In the genomic region with DNA sequence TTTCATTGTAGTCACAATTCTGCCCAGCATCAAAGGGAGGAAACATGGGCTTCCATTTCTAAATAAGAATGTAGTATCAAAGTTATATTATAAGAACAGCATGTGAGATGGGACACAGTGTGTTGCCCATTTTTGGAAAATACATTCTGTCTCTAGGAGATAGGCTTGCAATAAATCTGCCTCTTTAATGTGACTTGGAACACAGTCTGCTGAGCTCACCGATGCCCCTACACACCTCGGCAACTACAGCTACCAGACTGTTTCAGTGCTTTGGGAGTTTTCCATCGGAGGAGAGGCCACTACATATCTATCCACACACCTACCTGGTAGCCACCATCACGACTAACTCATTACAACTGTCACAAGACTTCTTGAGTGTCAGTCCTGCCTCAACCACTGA, we compare ENCODE assay signal across 18 cellular contexts. TPM values are rescaled to one million over a fixed set of nuclear protein-coding genes. Genes with fewer than 3 reads are reported as not detected.
DNase-seq lines count a peak whose midpoint lies in the region; ATAC-seq and TF ChIP-seq lines count a peak whose summit lies in the region.
"Had no signal": no experiment of that assay in that cellular context is flagged by ENCODE, and none has a peak within 500 bp of the region (broad histone marks: within the 10 kb centered on the region; RNA-seq: fewer than 3 reads in every experiment).

No MANE protein-coding gene starts in this region.

- ATAC-seq in GM21786 (IDR thresholded peaks at IDR 0.05; ENCODE audit: unreplicated experiment) = no peak
- ATAC-seq: CD8-positive, alpha-beta T cell; HCT116 had no signal

- peaks cover 4% of the 10 kb centered on the region for H3K27me3 Mint-ChIP-seq in dendritic cell treated with granulocyte-macrophage colony-stimulating factor and Interleukin-4, amounts not matched to agents 40 ng/mL and 50 ng/mL, for 4 days
- peaks cover 7% of the 10 kb centered on the region for H3K27me3 Mint-ChIP-seq in activated T-helper 1 cell treated with anti-CD3 and anti-CD28 coated beads, Interleukin-12 subunit alpha, Interleukin-12 subunit beta, Interleukin-2, Interleukin-4 antibody, amounts not matched to agents 30 ng/mL and 10 ng/mL and 1 ng/mL, durations not matched to agents 14 hours and 24 hours and 36 hours (ENCODE audit: insufficient read depth)

- H3K4me3 Mint-ChIP-seq in dendritic cell treated with granulocyte-macrophage colony-stimulating factor and Interleukin-4, amounts not matched to agents 40 ng/mL and 50 ng/mL, for 4 days = no peak overlapping the region
- no peak overlapping the region for H3K4me3 Mint-ChIP-seq in activated T-helper 1 cell treated with anti-CD3 and anti-CD28 coated beads, Interleukin-12 subunit alpha, Interleukin-12 subunit beta, Interleukin-2, Interleukin-4 antibody, amounts not matched to agents 30 ng/mL and 10 ng/mL and 1 ng/mL, durations not matched to agents 14 hours and 24 hours and 36 hours
- H3K4me3 Mint-ChIP-seq: B cell; CD8-positive, alpha-beta T cell; HFFc6 had no signal

- TF ChIP-seq EP300 in transverse colon (IDR thresholded peaks at IDR 0.05; ENCODE audit: low read depth) = no peak

- TF ChIP-seq CTCF in neutrophil (IDR thresholded peaks at IDR 0.05) (no peak), transverse colon (IDR thresholded peaks at IDR 0.05) (no peak)

- in situ Hi-C loops in transverse colon (cut with MboI; ENCODE audit: low pct_ligation_motif_present in 1 of 4, low pct_unique_long_range_greater_than_20kb in 1 of 4, low sequenced_read_pairs in 3 of 4) = no loop called here

- H3K27me3 ChIP-seq in neutrophil = no peaks in the 10 kb centered on the region
- H3K27me3 ChIP-seq in transverse colon = no peaks in the 10 kb centered on the region
- H3K27me3 ChIP-seq: BLaER1 treated with 17β-estradiol and CSF1 and Interleukin-3, amounts not matched to agents 10 nM and 100 nM had no signal

- peaks cover 70% of the 10 kb centered on the region for H3K4me1 Mint-ChIP-seq in dendritic cell treated with granulocyte-macrophage colony-stimulating factor and Interleukin-4, amounts not matched to agents 40 ng/mL and 50 ng/mL, for 4 days (ENCODE audit: low read depth)
- H3K4me1 Mint-ChIP-seq in activated T-helper 1 cell treated with anti-CD3 and anti-CD28 coated beads, Interleukin-12 subunit alpha, Interleukin-12 subunit beta, Interleukin-2, Interleukin-4 antibody, amounts not matched to agents 30 ng/mL and 10 ng/mL and 1 ng/mL, durations not matched to agents 14 hours and 24 hours and 36 hours (ENCODE audit: low read depth) = no peaks in the 10 kb centered on the region
- H3K4me1 Mint-ChIP-seq: B cell had no signal

- peaks cover 8% of the 10 kb centered on the region for H3K9me3 Mint-ChIP-seq in dendritic cell treated with granulocyte-macrophage colony-stimulating factor and Interleukin-4, amounts not matched to agents 40 ng/mL and 50 ng/mL, for 4 days
- H3K9me3 Mint-ChIP-seq in activated T-helper 1 cell treated with anti-CD3 and anti-CD28 coated beads, Interleukin-12 subunit alpha, Interleukin-12 subunit beta, Interleukin-2, Interleukin-4 antibody, amounts not matched to agents 30 ng/mL and 10 ng/mL and 1 ng/mL, durations not matched to agents 14 hours and 24 hours and 36 hours = no peaks in the 10 kb centered on the region
- H3K9me3 Mint-ChIP-seq: CD8-positive, alpha-beta T cell; HFFc6 had no signal

- no peak overlapping the region for H3K4me3 ChIP-seq in neutrophil (ENCODE audit: low read depth in 1 of 2, low read length in 1 of 2)
- H3K4me3 ChIP-seq in transverse colon = no peak overlapping the region
- H3K4me3 ChIP-seq: BLaER1 treated with 17β-estradiol and CSF1 and Interleukin-3, amounts not matched to agents 10 nM and 100 nM had no signal

- H3K27ac ChIP-seq in neutrophil = peak overlapping the region; percentile 60
- peak overlapping the region; percentile 51 to 63 (median 60) for H3K27ac ChIP-seq in transverse colon

- no peak for TF ChIP-seq POLR2A in transverse colon (IDR thresholded peaks at IDR 0.05)

- peaks cover 17 to 19% of the 10 kb centered on the region in 2 experiments for H3K4me1 ChIP-seq in neutrophil (ENCODE audit: control insufficient read depth in 1 of 2, insufficient read depth in 1 of 2, low read depth in 1 of 2, low read length in 1 of 2)
- peaks cover 5 to 18% (median 16%) of the 10 kb centered on the region in 4 donors for H3K4me1 ChIP-seq in transverse colon

- peak; percentile 10 for DNase-seq in Ammon's horn (ENCODE audit: low spot score)
- DNase-seq in transverse colon = no peak
- no peak for DNase-seq in activated T-helper 1 cell treated with anti-CD3 and anti-CD28 coated beads, Interleukin-12 subunit alpha, Interleukin-12 subunit beta, Interleukin-2, Interleukin-4 antibody, amounts not matched to agents 30 ng/mL and 10 ng/mL and 1 ng/mL, durations not matched to agents 14 hours and 24 hours and 36 hours (ENCODE audit: low spot score)
- DNase-seq in DMS114 treated with DMSO at 0.1 percent for 48 hours (lab: John Stamatoyannopoulos, UW; ENCODE audit: unreplicated experiment) = no peak
- DNase-seq: 8988T; Calu3; CD8-positive, alpha-beta T cell; DMS53; GOT3; H7; HFFc6; IMR-90 had no signal

- intact Hi-C loops in dendritic cell treated with granulocyte-macrophage colony-stimulating factor and Interleukin-4, amounts not matched to agents 40 ng/mL and 50 ng/mL, for 4 days (cut with micrococcal nuclease) = no loop called here
- intact Hi-C loops in transverse colon (cut with DNase I; ENCODE audit: low total_unique reads) = no loop called here
- intact Hi-C loops in activated T-helper 1 cell treated with anti-CD3 and anti-CD28 coated beads, Interleukin-12 subunit alpha, Interleukin-12 subunit beta, Interleukin-2, Interleukin-4 antibody, amounts not matched to agents 30 ng/mL and 10 ng/mL and 1 ng/mL, durations not matched to agents 14 hours and 24 hours and 36 hours (cut with micrococcal nuclease) = no loop called here

- H3K27ac Mint-ChIP-seq in dendritic cell treated with granulocyte-macrophage colony-stimulating factor and Interleukin-4, amounts not matched to agents 40 ng/mL and 50 ng/mL, for 4 days = peak overlapping the region; percentile 88
- no peak overlapping the region for H3K27ac Mint-ChIP-seq in activated T-helper 1 cell treated with anti-CD3 and anti-CD28 coated beads, Interleukin-12 subunit alpha, Interleukin-12 subunit beta, Interleukin-2, Interleukin-4 antibody, amounts not matched to agents 30 ng/mL and 10 ng/mL and 1 ng/mL, durations not matched to agents 14 hours and 24 hours and 36 hours
- H3K27ac Mint-ChIP-seq: B cell; CD8-positive, alpha-beta T cell; HFFc6 had no signal

- 60 to 67% methylated on average over 1 to 4 of the region's 4 CpGs for WGBS in transverse colon (ENCODE audit: low coverage in 1 of 2), 2 donors

- no peaks in the 10 kb centered on the region for H3K36me3 ChIP-seq in neutrophil
- no peaks in the 10 kb centered on the region for H3K36me3 ChIP-seq in transverse colon
- H3K36me3 ChIP-seq: BLaER1 treated with 17β-estradiol and CSF1 and Interleukin-3, amounts not matched to agents 10 nM and 100 nM had no signal

- peaks cover 7% of the 10 kb centered on the region for H3K36me3 Mint-ChIP-seq in dendritic cell treated with granulocyte-macrophage colony-stimulating factor and Interleukin-4, amounts not matched to agents 40 ng/mL and 50 ng/mL, for 4 days (ENCODE audit: low read depth)
- no peaks in the 10 kb centered on the region for H3K36me3 Mint-ChIP-seq in activated T-helper 1 cell treated with anti-CD3 and anti-CD28 coated beads, Interleukin-12 subunit alpha, Interleukin-12 subunit beta, Interleukin-2, Interleukin-4 antibody, amounts not matched to agents 30 ng/mL and 10 ng/mL and 1 ng/mL, durations not matched to agents 14 hours and 24 hours and 36 hours (ENCODE audit: low read depth)
- H3K36me3 Mint-ChIP-seq: CD8-positive, alpha-beta T cell had no signal

- H3K9me3 ChIP-seq in neutrophil (no peaks in the 10 kb centered on the region), transverse colon (no peaks in the 10 kb centered on the region)

RNA-seq across cellular contexts. Expression of a gene that starts 18.9 kb away (rescaled TPM):
- 10 to 100 TPM; 25.8 to 45.4 (median 29.2) TPM for total RNA-seq in transverse colon
- total RNA-seq in activated T-helper 1 cell treated with anti-CD3 and anti-CD28 coated beads, Interleukin-12 subunit alpha, Interleukin-12 subunit beta, Interleukin-2, Interleukin-4 antibody, amounts not matched to agents 30 ng/mL and 10 ng/mL and 1 ng/mL, durations not matched to agents 14 hours and 24 hours and 36 hours = 0.93 and 2.2 TPM in 2 replicates
